Comparison of ENCODE assay signal across 24 cellular contexts in genomic region chr18:36365836-36366775, GRCh38.
DNase-seq lines count a peak whose midpoint lies in the region; ATAC-seq, FAIRE-seq and TF ChIP-seq lines count a peak whose summit lies in the region.
"Had no signal": no experiment of that assay in that cellular context is flagged by ENCODE, and none has a peak within 500 bp of the region (broad histone marks: within the 10 kb centered on the region; RNA-seq: fewer than 3 reads in every experiment).

No MANE protein-coding gene starts in this region.

- no peaks in the 10 kb centered on the region for H3K27me3 ChIP-seq in foreskin keratinocyte
- H3K27me3 ChIP-seq: MG63, right lobe of liver had no signal

- TF ChIP-seq CTCF in foreskin keratinocyte (conservative IDR thresholded peaks at IDR 0.05) = no peak

- TF ChIP-seq POLR2A in GM12891 (IDR thresholded peaks at IDR 0.05; ENCODE audit: low read depth, low read length) = no peak

- ATAC-seq in GM19324 (IDR thresholded peaks at IDR 0.05; ENCODE audit: low FRiP score, unreplicated experiment) = peak; percentile 43
- peak; percentile 42 for ATAC-seq in foreskin keratinocyte
- no peak for ATAC-seq in GM19395 (IDR thresholded peaks at IDR 0.05; ENCODE audit: unreplicated experiment)
- ATAC-seq: activated CD4-positive, alpha-beta T cell treated with anti-CD3 and anti-CD28 coated beads for 36 hours; HCT116; right lobe of liver; SK-N-SH treated with all-trans-retinoic acid at 6 μM for 48 hours had no signal

- no peaks in the 10 kb centered on the region for H3K4me1 ChIP-seq in foreskin keratinocyte
- H3K4me1 ChIP-seq: parathyroid adenoma, right lobe of liver had no signal

- FAIRE-seq in GM12891 (lab: Jason Lieb, UNC) = peak; percentile 26
- FAIRE-seq: RCC 7860 had no signal

- H3K27ac ChIP-seq in foreskin keratinocyte = no peak overlapping the region
- H3K27ac ChIP-seq: parathyroid adenoma, right lobe of liver had no signal

- DNase-seq in GM12891 (ENCODE audit: insufficient read length, low spot score) (no peak), RPMI7951 (ENCODE audit: low read depth) (peak; percentile 20), foreskin keratinocyte (peak in 1 of 2 donors; percentile 39), Ammon's horn (ENCODE audit: low spot score) (no peak), SIG-M5 (lab: John Stamatoyannopoulos, UW) (no peak)
- DNase-seq: activated CD4-positive, alpha-beta T cell treated with anti-CD3 and anti-CD28 coated beads for 36 hours; activated naive CD4-positive, alpha-beta T cell treated with Interleukin-2 at 50 U/mL for 16 hours; activated T-cell treated with anti-CD3 and anti-CD28 coated beads, Interleukin-2, amount 50 U/mL, for 24 hours; cortex of kidney; endodermal cell; MG63; NCI-H1417 treated with DMSO at 0.1 percent for 48 hours; NCI-H510A treated with DMSO at 0.1 percent for 48 hours; right lobe of liver; stimulated activated CD4-positive, alpha-beta T cell treated with anti-CD3 and anti-CD28 coated beads, Interleukin-12 subunit alpha, Interleukin-12 subunit beta, amount 100 ng/mL, for 4 hours; stimulated activated CD4-positive, alpha-beta T cell treated with anti-CD3 and anti-CD28 coated beads, Interleukin-4, amount 100 ng/mL, for 24 hours; stimulated activated naive CD4-positive, alpha-beta T cell; T-helper 2 cell had no signal

TF ChIP-seq in GM12891, 5 proteins besides CTCF, POLR2A, EP300 and RAD21:
- TF ChIP-seq POU2F2 (IDR thresholded peaks at IDR 0.05; ENCODE audit: low read depth, low read length) (no peak), SPI1 (IDR thresholded peaks at IDR 0.05; ENCODE audit: low read depth, low read length) (no peak), TAF1 (IDR thresholded peaks at IDR 0.05; ENCODE audit: low read depth, low read length) (no peak), PAX5 (IDR thresholded peaks at IDR 0.05; ENCODE audit: insufficient read depth, low read length, severe bottlenecking) (no peak), POLR2AphosphoS5 (IDR thresholded peaks at IDR 0.05; ENCODE audit: low read depth, low read length) (no peak)
TF ChIP-seq in GM12891: peak in this region for 0.
